ENCODE assay signal across 8 cellular contexts in genomic region chr19:35899547-35900214, GRCh38. TPM values are rescaled to one million over a fixed set of nuclear protein-coding genes. Genes with fewer than 3 reads are reported as not detected.
DNase-seq lines count a peak whose midpoint lies in the region; ATAC-seq and TF ChIP-seq lines count a peak whose summit lies in the region.

No MANE protein-coding gene starts in this region.

- H3K36me3 ChIP-seq in kidney epithelial cell (ENCODE audit: control insufficient read depth, insufficient read depth, low read length) = peaks cover 1% of the 10 kb centered on the region

- peak overlapping the region; percentile 75 for H3K4me3 Mint-ChIP-seq in activated CD4-positive, alpha-beta T cell treated with anti-CD3 and anti-CD28 coated beads for 36 hours

- TF ChIP-seq CTCF in kidney epithelial cell (IDR thresholded peaks at IDR 0.05; ENCODE audit: insufficient read depth, low read length, poor library complexity, severe bottlenecking) = no peak

- DNase-seq in NCI-H1417 (lab: John Stamatoyannopoulos, UW) (peak; percentile 67 to 84 (median 83)), NCI-H1417 treated with DMSO at 0.1 percent for 48 hours (lab: John Stamatoyannopoulos, UW) (no peak), NCI-H345 (lab: John Stamatoyannopoulos, UW) (peak; percentile 94), cerebellum (ENCODE audit: low spot score) (peak; percentile 96), kidney epithelial cell (ENCODE audit: low read depth) (peak; percentile 72)
- peak; percentile 94 for DNase-seq in activated CD4-positive, alpha-beta T cell treated with anti-CD3 and anti-CD28 coated beads for 36 hours
- peak; percentile 75 to 78 for DNase-seq in stimulated activated CD4-positive, alpha-beta T cell treated with anti-CD3 and anti-CD28 coated beads, Interleukin-15, amount 100 ng/mL, for 1 hour (ENCODE audit: low read depth in 1 of 2, low spot score in 1 of 2)

- H3K36me3 Mint-ChIP-seq in activated CD4-positive, alpha-beta T cell treated with anti-CD3 and anti-CD28 coated beads for 36 hours (ENCODE audit: low read depth) = peaks cover 47% of the 10 kb centered on the region

- no peaks in the 10 kb centered on the region for H3K27me3 ChIP-seq in kidney epithelial cell (ENCODE audit: control insufficient read depth, insufficient read depth, low read length)

- H3K9me3 Mint-ChIP-seq in activated CD4-positive, alpha-beta T cell treated with anti-CD3 and anti-CD28 coated beads for 36 hours (ENCODE audit: low read depth) = no peaks in the 10 kb centered on the region

- intact Hi-C loops in activated CD4-positive, alpha-beta T cell treated with anti-CD3 and anti-CD28 coated beads for 36 hours (cut with DNase I, micrococcal nuclease) = loop anchor here (1.0 kb wide), 16 partner anchors 17 to 315 kb away; partner anchors contain the start of genes ALKBH6 (in 2 of the 2), ARHGAP33 (in 1 of the 2), LRFN3 (in 1 of the 2) and PROSER3 (in 1 of the 2)

- peak overlapping the region; percentile 94 for H3K27ac Mint-ChIP-seq in activated CD4-positive, alpha-beta T cell treated with anti-CD3 and anti-CD28 coated beads for 36 hours

- H3K4me1 Mint-ChIP-seq in activated CD4-positive, alpha-beta T cell treated with anti-CD3 and anti-CD28 coated beads for 36 hours = peaks cover 65% of the 10 kb centered on the region

- CTCF ChIA-PET in activated CD4-positive, alpha-beta T cell treated with anti-CD3 and anti-CD28 coated beads for 36 hours (lab: Charles Lee) = interaction anchor here (0.6 kb wide), 1 partner anchor 31 kb away, joined by 3 read pairs; no protein-coding TSS in a partner anchor

- peak; percentile 42 for ATAC-seq in HG03103 (IDR thresholded peaks at IDR 0.05; ENCODE audit: low read depth, unreplicated experiment)
- ATAC-seq in activated CD4-positive, alpha-beta T cell treated with anti-CD3 and anti-CD28 coated beads for 36 hours = peak; percentile 54

- POLR2A ChIA-PET in activated CD4-positive, alpha-beta T cell treated with anti-CD3 and anti-CD28 coated beads for 36 hours (lab: Charles Lee) = no interaction called here

- H3K4me3 ChIP-seq in kidney epithelial cell (ENCODE audit: low read depth, low read length) = peak overlapping the region; percentile 54

- no peaks in the 10 kb centered on the region for H3K27me3 Mint-ChIP-seq in activated CD4-positive, alpha-beta T cell treated with anti-CD3 and anti-CD28 coated beads for 36 hours

RNA-seq across cellular contexts. Expression of gene NFKBID, which starts 0.7 kb away (rescaled TPM):
- total RNA-seq in activated CD4-positive, alpha-beta T cell treated with anti-CD3 and anti-CD28 coated beads for 36 hours = 10 to 100 TPM; 60.1 TPM
- 3.9 TPM for total RNA-seq in cerebellum
- total RNA-seq in kidney epithelial cell = 6.1 and 6.2 TPM in 2 replicates

RNA-seq across cellular contexts. Expression of gene HCST, which starts 2.6 kb away (rescaled TPM):
- 10 to 100 TPM; 27.0 to 32.7 TPM for total RNA-seq in activated CD4-positive, alpha-beta T cell treated with anti-CD3 and anti-CD28 coated beads for 36 hours
- not detected for total RNA-seq in cerebellum
- not detected in 2 replicates for total RNA-seq in kidney epithelial cell

RNA-seq across cellular contexts. Expression of gene TYROBP, which starts 8.4 kb away (rescaled TPM):
- total RNA-seq in activated CD4-positive, alpha-beta T cell treated with anti-CD3 and anti-CD28 coated beads for 36 hours = not detected
- total RNA-seq in cerebellum = 3.1 TPM
- 1.1 TPM in 1 of 2 replicates, not detected in the other for total RNA-seq in kidney epithelial cell

RNA-seq across cellular contexts. Expression of gene APLP1, which starts 31.3 kb away (rescaled TPM):
- 1 to 10 TPM; 2.3 to 3.0 TPM for total RNA-seq in activated CD4-positive, alpha-beta T cell treated with anti-CD3 and anti-CD28 coated beads for 36 hours
- total RNA-seq in cerebellum (97.6 TPM), kidney epithelial cell (6.3 and 9.3 TPM in 2 replicates)

RNA-seq across cellular contexts. Expression of gene LRFN3, which starts 36.5 kb away (rescaled TPM):
- 1 to 10 TPM; 7.8 to 8.3 TPM for total RNA-seq in activated CD4-positive, alpha-beta T cell treated with anti-CD3 and anti-CD28 coated beads for 36 hours
- total RNA-seq in cerebellum (8.5 TPM), kidney epithelial cell (14.4 and 24.8 TPM in 2 replicates)

Comparison
In these comparisons a context has a peak if more than half of its experiments do, and no peak if none do; other contexts are left out.
1. RNA of gene HCST, which starts 2.6 kb away (total RNA-seq): 27.0 to 32.7 TPM in activated CD4-positive, alpha-beta T cell treated with anti-CD3 and anti-CD28 coated beads for 36 hours; not detected in cerebellum (single experiment) and not detected in kidney epithelial cell; every median in the first group is over 10 times any median in the second.